Comparison of ENCODE assay signal across 1 cellular context in genomic region chr15:87716422-87716821, GRCh38.
TF ChIP-seq lines count a peak whose summit lies in the region.

No MANE protein-coding gene starts in this region.

TF ChIP-seq in WTC11, 78 proteins besides CTCF, POLR2A, EP300 and RAD21 (continued from another document):
- no peak for TF ChIP-seq ATF2 (CRISPR knock-in tag; IDR thresholded peaks at IDR 0.05; ENCODE audit: borderline replicate concordance, low read depth)
- no peak for TF ChIP-seq CBFB (CRISPR knock-in tag; IDR thresholded peaks at IDR 0.05; ENCODE audit: low read depth)
- no peak for TF ChIP-seq USF2 (CRISPR knock-in tag; IDR thresholded peaks at IDR 0.05)
- TF ChIP-seq ZNF317 (CRISPR knock-in tag; IDR thresholded peaks at IDR 0.05; ENCODE audit: borderline replicate concordance, low read depth), result no peak
- no peak for TF ChIP-seq ZNF671 (CRISPR knock-in tag; IDR thresholded peaks at IDR 0.05)
- no peak for TF ChIP-seq ATF1 (CRISPR knock-in tag; IDR thresholded peaks at IDR 0.05)
- no peak for TF ChIP-seq TCF7 (CRISPR knock-in tag; IDR thresholded peaks at IDR 0.05; ENCODE audit: low read depth)
- no peak for TF ChIP-seq NFE2L1 (CRISPR knock-in tag; IDR thresholded peaks at IDR 0.05)
- TF ChIP-seq ARID4B (CRISPR knock-in tag; IDR thresholded peaks at IDR 0.05; ENCODE audit: borderline replicate concordance), result no peak
- no peak for TF ChIP-seq E2F1 (CRISPR knock-in tag; IDR thresholded peaks at IDR 0.05)
